23 cellular contexts compared by ENCODE assay signal in genomic region chr21:41857771-41858300, GRCh38.
"Had no signal": no experiment of that assay in that cellular context is flagged by ENCODE, and none has a peak within 500 bp of the region (broad histone marks: within the 10 kb centered on the region; RNA-seq: fewer than 3 reads in every experiment).

No MANE protein-coding gene starts in this region.

- H3K36me3 ChIP-seq: breast epithelium had no signal

- H3K9me3 Mint-ChIP-seq: activated naive CD4-positive, alpha-beta T cell treated with anti-CD3 and anti-CD28 coated beads, Interleukin-2, amount 50 U/mL, for 72 hours; activated T-cell treated with anti-CD3 and anti-CD28 coated beads, Interleukin-2, amount 50 U/mL, for 72 hours; central memory CD8-positive, alpha-beta T cell; naive thymus-derived CD4-positive, alpha-beta T cell; neural crest cell; stimulated activated naive CD8-positive, alpha-beta T cell treated with anti-CD3 and anti-CD28 coated beads, Interleukin-15, Interleukin-2, amounts not matched to agents 100 ng/mL and 50 ng/mL, for 24 hours; type B pancreatic cell had no signal

- H3K4me3 ChIP-seq: breast epithelium, esophagus muscularis mucosa, heart left ventricle, thoracic aorta, vagina had no signal

- H3K4me1 ChIP-seq: breast epithelium, foreskin keratinocyte, heart left ventricle had no signal

- H3K9me3 ChIP-seq: breast epithelium, esophagus muscularis mucosa, heart left ventricle, thoracic aorta, vagina had no signal

- H3K4me3 Mint-ChIP-seq: activated T-cell treated with anti-CD3 and anti-CD28 coated beads, Interleukin-2, amount 50 U/mL, for 72 hours; central memory CD8-positive, alpha-beta T cell; memory B cell; naive thymus-derived CD4-positive, alpha-beta T cell; neural crest cell; stimulated activated naive CD8-positive, alpha-beta T cell treated with anti-CD3 and anti-CD28 coated beads, Interleukin-15, Interleukin-2, amounts not matched to agents 100 ng/mL and 50 ng/mL, for 24 hours; type B pancreatic cell had no signal

- H3K27me3 Mint-ChIP-seq: central memory CD8-positive, alpha-beta T cell; memory B cell; naive thymus-derived CD4-positive, alpha-beta T cell; stimulated activated naive CD8-positive, alpha-beta T cell treated with anti-CD3 and anti-CD28 coated beads, Interleukin-15, Interleukin-2, amounts not matched to agents 100 ng/mL and 50 ng/mL, for 24 hours; type B pancreatic cell had no signal

- H3K27me3 ChIP-seq: breast epithelium, esophagus muscularis mucosa, foreskin keratinocyte, heart left ventricle, vagina had no signal

- ATAC-seq: activated naive CD4-positive, alpha-beta T cell treated with anti-CD3 and anti-CD28 coated beads, Interleukin-2, amount 50 U/mL, for 72 hours; activated T-cell treated with anti-CD3 and anti-CD28 coated beads, Interleukin-2, amount 50 U/mL, for 72 hours; foreskin keratinocyte; heart left ventricle; naive thymus-derived CD4-positive, alpha-beta T cell; right cardiac atrium had no signal

- H3K27ac Mint-ChIP-seq: activated naive CD4-positive, alpha-beta T cell treated with anti-CD3 and anti-CD28 coated beads, Interleukin-2, amount 50 U/mL, for 72 hours; activated T-cell treated with anti-CD3 and anti-CD28 coated beads, Interleukin-2, amount 50 U/mL, for 72 hours; memory B cell; stimulated activated naive CD8-positive, alpha-beta T cell treated with anti-CD3 and anti-CD28 coated beads, Interleukin-15, Interleukin-2, amounts not matched to agents 100 ng/mL and 50 ng/mL, for 24 hours; type B pancreatic cell had no signal

- H3K27ac ChIP-seq: breast epithelium, esophagus muscularis mucosa, foreskin keratinocyte, heart left ventricle, thoracic aorta, vagina had no signal

- DNase-seq: activated CD4-positive, alpha-beta T cell treated with anti-CD3 and anti-CD28 coated beads, Interleukin-2, amount 50 U/mL, for 1 hour; activated gamma-delta T cell treated with Interleukin-2 at 50 U/mL for 16 hours; activated T-cell treated with anti-CD3 and anti-CD28 coated beads for 4 hours; activated T-cell treated with anti-CD3 and anti-CD28 coated beads, Interleukin-2, amount 50 U/mL, for 72 hours; dermis blood vessel endothelial cell; effector CD4-positive, alpha-beta T cell; foreskin keratinocyte; heart left ventricle; midbrain; naive thymus-derived CD4-positive, alpha-beta T cell; occipital lobe; right cardiac atrium; T-helper 2 cell had no signal
